In genomic region chr19:19051478-19052213, GRCh38 we compare ENCODE assay signal across 23 cellular contexts.
"Had no signal": no experiment of that assay in that cellular context is flagged by ENCODE, and none has a peak within 500 bp of the region (broad histone marks: within the 10 kb centered on the region; RNA-seq: fewer than 3 reads in every experiment).

No MANE protein-coding gene starts in this region.

- H3K4me1 Mint-ChIP-seq: activated CD4-positive, alpha-beta T cell treated with anti-CD3 and anti-CD28 coated beads, Interleukin-2, amount 10 ng/mL, durations not matched to agents 7 days and 5 days; neural progenitor cell had no signal

- H3K4me3 ChIP-seq: esophagus muscularis mucosa, lower lobe of right lung, neural progenitor cell, spleen, tibial nerve had no signal

- H3K4me1 ChIP-seq: esophagus muscularis mucosa, lower lobe of right lung, neural progenitor cell, spleen had no signal

- H3K9me3 ChIP-seq: esophagus muscularis mucosa, lower lobe of right lung, spleen, tibial nerve had no signal

- H3K9ac ChIP-seq: neural progenitor cell had no signal

- H3K4me3 Mint-ChIP-seq: activated CD4-positive, alpha-beta T cell treated with anti-CD3 and anti-CD28 coated beads, Interleukin-2, amount 10 ng/mL, durations not matched to agents 7 days and 5 days; activated T-helper 1 cell treated with anti-CD3 and anti-CD28 coated beads, Interleukin-12 subunit alpha, Interleukin-12 subunit beta, Interleukin-2, Interleukin-4 antibody, amounts not matched to agents 30 ng/mL and 10 ng/mL and 1 ng/mL, durations not matched to agents 14 hours and 24 hours and 36 hours; naive thymus-derived CD8-positive, alpha-beta T cell; neural progenitor cell; T-helper 1 cell treated with Interleukin-12 subunit alpha and Interleukin-12 subunit beta and Interleukin-4 antibody, amounts not matched to agents 30 μg/mL and 1 μg/mL, for 36 hours had no signal

- ATAC-seq: activated CD4-positive, CD25-positive, alpha-beta regulatory T cell treated with anti-CD3 and anti-CD28 coated beads, Interleukin-2, amount 50 U/mL, for 24 hours; foreskin keratinocyte; lower lobe of right lung; naive thymus-derived CD8-positive, alpha-beta T cell had no signal

- H3K27me3 ChIP-seq: esophagus muscularis mucosa, foreskin keratinocyte, neural progenitor cell, spleen, tibial nerve had no signal

- H3K27me3 Mint-ChIP-seq: activated CD4-positive, alpha-beta T cell treated with anti-CD3 and anti-CD28 coated beads, Interleukin-2, amount 10 ng/mL, durations not matched to agents 7 days and 5 days; naive thymus-derived CD8-positive, alpha-beta T cell had no signal

- H3K27ac Mint-ChIP-seq: activated CD4-positive, alpha-beta T cell treated with anti-CD3 and anti-CD28 coated beads, Interleukin-2, amount 10 ng/mL, durations not matched to agents 7 days and 5 days; activated T-helper 1 cell treated with anti-CD3 and anti-CD28 coated beads, Interleukin-12 subunit alpha, Interleukin-12 subunit beta, Interleukin-2, Interleukin-4 antibody, amounts not matched to agents 30 ng/mL and 10 ng/mL and 1 ng/mL, durations not matched to agents 14 hours and 24 hours and 36 hours; naive thymus-derived CD8-positive, alpha-beta T cell; neural progenitor cell; T-helper 1 cell treated with Interleukin-12 subunit alpha and Interleukin-12 subunit beta and Interleukin-4 antibody, amounts not matched to agents 30 μg/mL and 1 μg/mL, for 36 hours had no signal

- H3K36me3 ChIP-seq: neural progenitor cell had no signal

- H3K27ac ChIP-seq: esophagus muscularis mucosa, foreskin keratinocyte, lower lobe of right lung, neural progenitor cell, spleen, tibial nerve, VCaP had no signal

- H3K9me3 Mint-ChIP-seq: activated CD4-positive, alpha-beta T cell treated with anti-CD3 and anti-CD28 coated beads, Interleukin-2, amount 10 ng/mL, durations not matched to agents 7 days and 5 days; activated T-helper 1 cell treated with anti-CD3 and anti-CD28 coated beads, Interleukin-12 subunit alpha, Interleukin-12 subunit beta, Interleukin-2, Interleukin-4 antibody, amounts not matched to agents 30 ng/mL and 10 ng/mL and 1 ng/mL, durations not matched to agents 14 hours and 24 hours and 36 hours; naive thymus-derived CD8-positive, alpha-beta T cell; neural progenitor cell; T-helper 1 cell treated with Interleukin-12 subunit alpha and Interleukin-12 subunit beta and Interleukin-4 antibody, amounts not matched to agents 30 μg/mL and 1 μg/mL, for 36 hours had no signal

- DNase-seq: activated CD4-positive, alpha-beta T cell treated with anti-CD3 and anti-CD28 coated beads, Interleukin-2, amount 10 ng/mL, durations not matched to agents 7 days and 5 days; activated gamma-delta T cell; activated naive CD4-positive, alpha-beta T cell treated with anti-CD3 and anti-CD28 coated beads, Interleukin-2, amount 50 U/mL, for 16 hours; activated T-cell treated with anti-CD3 and anti-CD28 coated beads for 4 hours; amniotic stem cell; caudate nucleus; cortex of kidney; kidney; lower lobe of right lung; mesenchymal stem cell; naive thymus-derived CD8-positive, alpha-beta T cell; spleen; stimulated activated naive CD4-positive, alpha-beta T cell treated with Interleukin-2 at 50 U/mL for 16 hours; SW 1271; T-helper 9 cell had no signal
